In the genomic region with DNA sequence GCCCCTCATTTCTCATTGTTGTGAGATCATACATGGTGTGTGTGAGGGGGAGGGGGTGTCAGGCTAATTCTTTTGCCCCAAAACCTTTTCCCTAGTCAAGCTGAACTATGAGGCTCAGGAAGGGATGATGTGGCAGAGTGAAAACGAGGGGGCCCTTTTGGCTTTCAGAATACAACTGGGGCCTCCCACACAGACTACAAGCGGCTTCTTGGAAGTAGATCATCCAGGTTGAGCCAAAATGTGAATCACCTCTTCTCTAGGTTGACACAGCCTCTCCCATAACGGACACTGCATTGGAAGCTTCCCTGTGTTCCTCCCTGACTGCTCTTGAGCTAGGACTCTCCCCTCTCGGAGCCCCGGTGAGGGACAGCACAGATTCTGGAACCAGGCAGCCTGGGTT, we compare ENCODE assay signal across 9 cellular contexts. TPM values are rescaled to one million over a fixed set of nuclear protein-coding genes. Genes with fewer than 3 reads are reported as not detected.
DNase-seq lines count a peak whose midpoint lies in the region; ATAC-seq and TF ChIP-seq lines count a peak whose summit lies in the region.
"Had no signal": no experiment of that assay in that cellular context is flagged by ENCODE, and none has a peak within 500 bp of the region (broad histone marks: within the 10 kb centered on the region; RNA-seq: fewer than 3 reads in every experiment).

No MANE protein-coding gene starts in this region.

- TF ChIP-seq POLR2A in transverse colon (IDR thresholded peaks at IDR 0.05) = no peak

- TF ChIP-seq CTCF in transverse colon (IDR thresholded peaks at IDR 0.05) = no peak

- H3K27ac ChIP-seq in transverse colon = peak overlapping the region; percentile 97 to 100 (median 98)

- in situ Hi-C loops in transverse colon (cut with MboI; ENCODE audit: low pct_ligation_motif_present in 1 of 4, low pct_unique_long_range_greater_than_20kb in 1 of 4, low sequenced_read_pairs in 3 of 4) = no loop called here

- no peak overlapping the region for H3K4me3 ChIP-seq in transverse colon

- DNase-seq in activated naive CD4-positive, alpha-beta T cell treated with Interleukin-2 at 50 U/mL for 16 hours = peak; percentile 64
- DNase-seq in activated naive CD4-positive, alpha-beta T cell (lab: John Stamatoyannopoulos, UW) = no peak
- peak; percentile 53 for DNase-seq in activated naive CD8-positive, alpha-beta T cell treated with anti-CD3 and anti-CD28 coated beads for 36 hours
- no peak for DNase-seq in natural killer cell treated with Interleukin-12 subunit alpha and Interleukin-12 subunit beta and Interleukin-15 and Interleukin-18, amount 100 ng/mL, for 72 hours (ENCODE audit: low spot score)
- DNase-seq in transverse colon (no peak), NK-92 (lab: John Stamatoyannopoulos, UW; ENCODE audit: unreplicated experiment) (no peak), MV-4-11 (lab: John Stamatoyannopoulos, UW) (no peak), NCI-H82 treated with DMSO at 0.1 percent for 48 hours (lab: John Stamatoyannopoulos, UW; ENCODE audit: unreplicated experiment) (no peak)
- DNase-seq: BE2C had no signal

- H3K9me3 ChIP-seq in transverse colon = no peaks in the 10 kb centered on the region
- H3K9me3 ChIP-seq: BE2C had no signal

- peak overlapping the region; percentile 98 for H3K4me3 Mint-ChIP-seq in activated naive CD8-positive, alpha-beta T cell treated with anti-CD3 and anti-CD28 coated beads for 36 hours
- H3K4me3 Mint-ChIP-seq in natural killer cell treated with Interleukin-12 subunit alpha and Interleukin-12 subunit beta and Interleukin-15 and Interleukin-18, amount 100 ng/mL, for 72 hours = no peak overlapping the region

- H3K27ac Mint-ChIP-seq in activated naive CD8-positive, alpha-beta T cell treated with anti-CD3 and anti-CD28 coated beads for 36 hours = peak overlapping the region; percentile 97
- peak overlapping the region; percentile 98 to 99 for H3K27ac Mint-ChIP-seq in natural killer cell treated with Interleukin-12 subunit alpha and Interleukin-12 subunit beta and Interleukin-15 and Interleukin-18, amount 100 ng/mL, for 72 hours

- intact Hi-C loops in transverse colon (cut with DNase I; ENCODE audit: low total_unique reads) = no loop called here

- WGBS in transverse colon (ENCODE audit: low coverage in 1 of 2), 2 donors = 45 to 75% methylated on average over 2 to 5 of the region's 5 CpGs

- H3K27me3 ChIP-seq in transverse colon = no peaks in the 10 kb centered on the region
- H3K27me3 ChIP-seq: BE2C had no signal

- H3K27me3 Mint-ChIP-seq in activated naive CD8-positive, alpha-beta T cell treated with anti-CD3 and anti-CD28 coated beads for 36 hours = no peaks in the 10 kb centered on the region
- H3K27me3 Mint-ChIP-seq in natural killer cell treated with Interleukin-12 subunit alpha and Interleukin-12 subunit beta and Interleukin-15 and Interleukin-18, amount 100 ng/mL, for 72 hours = no peaks in the 10 kb centered on the region

- H3K36me3 ChIP-seq in transverse colon = no peaks in the 10 kb centered on the region

- H3K36me3 Mint-ChIP-seq in activated naive CD8-positive, alpha-beta T cell treated with anti-CD3 and anti-CD28 coated beads for 36 hours = peaks cover 20% of the 10 kb centered on the region
- H3K36me3 Mint-ChIP-seq in natural killer cell treated with Interleukin-12 subunit alpha and Interleukin-12 subunit beta and Interleukin-15 and Interleukin-18, amount 100 ng/mL, for 72 hours = no peaks in the 10 kb centered on the region

- H3K4me1 Mint-ChIP-seq in activated naive CD8-positive, alpha-beta T cell treated with anti-CD3 and anti-CD28 coated beads for 36 hours = peaks cover 34% of the 10 kb centered on the region
- peaks cover 17 to 27% of the 10 kb centered on the region in 2 donors for H3K4me1 Mint-ChIP-seq in natural killer cell treated with Interleukin-12 subunit alpha and Interleukin-12 subunit beta and Interleukin-15 and Interleukin-18, amount 100 ng/mL, for 72 hours (ENCODE audit: low read depth in 2 of 2)

- H3K9me3 Mint-ChIP-seq in activated naive CD8-positive, alpha-beta T cell treated with anti-CD3 and anti-CD28 coated beads for 36 hours = no peaks in the 10 kb centered on the region
- no peaks in the 10 kb centered on the region for H3K9me3 Mint-ChIP-seq in natural killer cell treated with Interleukin-12 subunit alpha and Interleukin-12 subunit beta and Interleukin-15 and Interleukin-18, amount 100 ng/mL, for 72 hours

- H3K4me1 ChIP-seq in transverse colon = peaks cover 13 to 37% (median 28%) of the 10 kb centered on the region in 4 donors
- H3K4me1 ChIP-seq: BE2C had no signal

- ATAC-seq in natural killer cell treated with Interleukin-12 subunit alpha and Interleukin-12 subunit beta and Interleukin-15 and Interleukin-18, amount 100 ng/mL, for 72 hours = no peak

- no peak for TF ChIP-seq EP300 in transverse colon (IDR thresholded peaks at IDR 0.05; ENCODE audit: low read depth)

RNA-seq across cellular contexts. Expression of gene ALKBH5, which starts 2.3 kb away (rescaled TPM):
- total RNA-seq in activated naive CD8-positive, alpha-beta T cell treated with anti-CD3 and anti-CD28 coated beads for 36 hours = 100 to 1,000 TPM; 163 TPM
- 100 to 1,000 TPM; 121 to 123 TPM for total RNA-seq in natural killer cell treated with Interleukin-12 subunit alpha and Interleukin-12 subunit beta and Interleukin-15 and Interleukin-18, amount 100 ng/mL, for 72 hours
- 100 to 1,000 TPM in 2 of 4 donors, 10 to 100 TPM in 2; 69.2 to 109 (median 88.4) TPM for total RNA-seq in transverse colon

RNA-seq across cellular contexts. Expression of gene LLGL1, which starts 44.1 kb away (rescaled TPM):
- total RNA-seq in activated naive CD8-positive, alpha-beta T cell treated with anti-CD3 and anti-CD28 coated beads for 36 hours = 10 to 100 TPM; 13.7 to 15.2 TPM
- 10 to 100 TPM; 16.6 to 23.0 TPM for total RNA-seq in natural killer cell treated with Interleukin-12 subunit alpha and Interleukin-12 subunit beta and Interleukin-15 and Interleukin-18, amount 100 ng/mL, for 72 hours
- 10 to 100 TPM; 11.1 to 18.0 (median 14.9) TPM for total RNA-seq in transverse colon

Comparison
In these comparisons a context has a peak if more than half of its experiments do, and no peak if none do; other contexts are left out.
1. DNase-seq: peak in activated naive CD4-positive, alpha-beta T cell treated with Interleukin-2 at 50 U/mL for 16 hours (single experiment) and activated naive CD8-positive, alpha-beta T cell treated with anti-CD3 and anti-CD28 coated beads for 36 hours (single experiment); none in activated naive CD4-positive, alpha-beta T cell (0 of 4), natural killer cell treated with Interleukin-12 subunit alpha and Interleukin-12 subunit beta and Interleukin-15 and Interleukin-18, amount 100 ng/mL, for 72 hours (single experiment), transverse colon (single experiment), NK-92 (single experiment), MV-4-11 (single experiment) and NCI-H82 treated with DMSO at 0.1 percent for 48 hours (single experiment).